Comparison of ENCODE assay signal across 2 cellular contexts in the genomic region with DNA sequence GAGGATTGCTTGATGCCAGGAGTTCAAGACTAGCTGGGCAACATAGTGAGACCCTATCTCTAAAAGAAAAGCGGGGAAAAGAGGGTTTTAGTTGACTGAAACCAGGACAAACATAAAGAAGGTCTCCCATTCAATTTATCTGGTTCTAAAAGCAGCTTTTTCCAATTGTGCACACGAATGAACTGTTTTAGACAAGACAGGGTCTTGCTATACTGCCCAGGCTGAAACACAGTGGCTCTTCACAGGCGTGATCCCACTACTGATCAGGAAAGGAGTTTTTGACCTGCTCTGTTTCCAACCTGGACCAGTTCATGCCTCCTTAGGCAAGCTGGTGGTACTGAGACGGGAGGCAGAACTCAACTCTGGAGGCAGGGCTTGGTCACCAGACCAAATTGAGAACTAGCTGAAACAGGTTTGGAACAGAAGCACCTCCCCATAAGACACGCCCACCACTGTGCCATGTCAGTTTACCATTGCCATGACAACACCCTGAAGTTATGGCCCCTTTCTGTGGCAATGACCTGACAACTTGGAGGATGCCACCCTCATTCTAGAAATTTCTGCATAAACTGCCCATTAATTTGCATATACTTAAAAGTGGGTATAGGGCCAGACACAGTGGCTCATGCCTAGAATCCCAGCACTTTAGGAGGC.
A peak's percentile ranks its signal among the peaks of the same experiment; 100 is the strongest.
TF ChIP-seq lines count a peak whose summit lies in the region.

No MANE protein-coding gene starts in this region.

TF ChIP-seq in HepG2, 621 proteins besides CTCF, POLR2A, EP300 and RAD21:
- TF ChIP-seq TMF1 (CRISPR knock-in tag; IDR thresholded peaks at IDR 0.05; ENCODE audit: low read depth) (no peak), ZBTB7B (CRISPR knock-in tag; IDR thresholded peaks at IDR 0.05) (no peak), CHD2 (IDR thresholded peaks at IDR 0.05; ENCODE audit: low read depth, low read length) (no peak), ZNF121 (CRISPR knock-in tag; IDR thresholded peaks at IDR 0.05) (peak; percentile 98), RFX5 (IDR thresholded peaks at IDR 0.05; ENCODE audit: low read depth, low read length) (no peak), NBN (conservative IDR thresholded peaks at IDR 0.05) (no peak), RFX3 (CRISPR knock-in tag; IDR thresholded peaks at IDR 0.05) (peak; percentile 78), IKZF1 (IDR thresholded peaks at IDR 0.05) (no peak), SOX6 (IDR thresholded peaks at IDR 0.05) (no peak), SOX6 (CRISPR knock-in tag; IDR thresholded peaks at IDR 0.05) (no peak), RFX1 (IDR thresholded peaks at IDR 0.05) (peak; percentile 63; the same call in 1 of the 2 replicates), SAP130 (CRISPR knock-in tag; IDR thresholded peaks at IDR 0.05; ENCODE audit: low read depth) (0 out of 2 replicates have a peak, but pooled peaks have one; percentile 21), MXI1 (IDR thresholded peaks at IDR 0.05; ENCODE audit: borderline replicate concordance, low read depth, low read length) (0 out of 3 replicates have a peak, but pooled peaks have one; percentile 34)
- TF ChIP-seq, protein P1, sequence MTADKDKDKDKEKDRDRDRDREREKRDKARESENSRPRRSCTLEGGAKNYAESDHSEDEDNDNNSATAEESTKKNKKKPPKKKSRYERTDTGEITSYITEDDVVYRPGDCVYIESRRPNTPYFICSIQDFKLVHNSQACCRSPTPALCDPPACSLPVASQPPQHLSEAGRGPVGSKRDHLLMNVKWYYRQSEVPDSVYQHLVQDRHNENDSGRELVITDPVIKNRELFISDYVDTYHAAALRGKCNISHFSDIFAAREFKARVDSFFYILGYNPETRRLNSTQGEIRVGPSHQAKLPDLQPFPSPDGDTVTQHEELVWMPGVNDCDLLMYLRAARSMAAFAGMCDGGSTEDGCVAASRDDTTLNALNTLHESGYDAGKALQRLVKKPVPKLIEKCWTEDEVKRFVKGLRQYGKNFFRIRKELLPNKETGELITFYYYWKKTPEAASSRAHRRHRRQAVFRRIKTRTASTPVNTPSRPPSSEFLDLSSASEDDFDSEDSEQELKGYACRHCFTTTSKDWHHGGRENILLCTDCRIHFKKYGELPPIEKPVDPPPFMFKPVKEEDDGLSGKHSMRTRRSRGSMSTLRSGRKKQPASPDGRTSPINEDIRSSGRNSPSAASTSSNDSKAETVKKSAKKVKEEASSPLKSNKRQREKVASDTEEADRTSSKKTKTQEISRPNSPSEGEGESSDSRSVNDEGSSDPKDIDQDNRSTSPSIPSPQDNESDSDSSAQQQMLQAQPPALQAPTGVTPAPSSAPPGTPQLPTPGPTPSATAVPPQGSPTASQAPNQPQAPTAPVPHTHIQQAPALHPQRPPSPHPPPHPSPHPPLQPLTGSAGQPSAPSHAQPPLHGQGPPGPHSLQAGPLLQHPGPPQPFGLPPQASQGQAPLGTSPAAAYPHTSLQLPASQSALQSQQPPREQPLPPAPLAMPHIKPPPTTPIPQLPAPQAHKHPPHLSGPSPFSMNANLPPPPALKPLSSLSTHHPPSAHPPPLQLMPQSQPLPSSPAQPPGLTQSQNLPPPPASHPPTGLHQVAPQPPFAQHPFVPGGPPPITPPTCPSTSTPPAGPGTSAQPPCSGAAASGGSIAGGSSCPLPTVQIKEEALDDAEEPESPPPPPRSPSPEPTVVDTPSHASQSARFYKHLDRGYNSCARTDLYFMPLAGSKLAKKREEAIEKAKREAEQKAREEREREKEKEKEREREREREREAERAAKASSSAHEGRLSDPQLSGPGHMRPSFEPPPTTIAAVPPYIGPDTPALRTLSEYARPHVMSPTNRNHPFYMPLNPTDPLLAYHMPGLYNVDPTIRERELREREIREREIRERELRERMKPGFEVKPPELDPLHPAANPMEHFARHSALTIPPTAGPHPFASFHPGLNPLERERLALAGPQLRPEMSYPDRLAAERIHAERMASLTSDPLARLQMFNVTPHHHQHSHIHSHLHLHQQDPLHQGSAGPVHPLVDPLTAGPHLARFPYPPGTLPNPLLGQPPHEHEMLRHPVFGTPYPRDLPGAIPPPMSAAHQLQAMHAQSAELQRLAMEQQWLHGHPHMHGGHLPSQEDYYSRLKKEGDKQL (CRISPR knock-in tag; IDR thresholded peaks at IDR 0.05; ENCODE audit: low read depth) = no peak
- TF ChIP-seq, protein P2, sequence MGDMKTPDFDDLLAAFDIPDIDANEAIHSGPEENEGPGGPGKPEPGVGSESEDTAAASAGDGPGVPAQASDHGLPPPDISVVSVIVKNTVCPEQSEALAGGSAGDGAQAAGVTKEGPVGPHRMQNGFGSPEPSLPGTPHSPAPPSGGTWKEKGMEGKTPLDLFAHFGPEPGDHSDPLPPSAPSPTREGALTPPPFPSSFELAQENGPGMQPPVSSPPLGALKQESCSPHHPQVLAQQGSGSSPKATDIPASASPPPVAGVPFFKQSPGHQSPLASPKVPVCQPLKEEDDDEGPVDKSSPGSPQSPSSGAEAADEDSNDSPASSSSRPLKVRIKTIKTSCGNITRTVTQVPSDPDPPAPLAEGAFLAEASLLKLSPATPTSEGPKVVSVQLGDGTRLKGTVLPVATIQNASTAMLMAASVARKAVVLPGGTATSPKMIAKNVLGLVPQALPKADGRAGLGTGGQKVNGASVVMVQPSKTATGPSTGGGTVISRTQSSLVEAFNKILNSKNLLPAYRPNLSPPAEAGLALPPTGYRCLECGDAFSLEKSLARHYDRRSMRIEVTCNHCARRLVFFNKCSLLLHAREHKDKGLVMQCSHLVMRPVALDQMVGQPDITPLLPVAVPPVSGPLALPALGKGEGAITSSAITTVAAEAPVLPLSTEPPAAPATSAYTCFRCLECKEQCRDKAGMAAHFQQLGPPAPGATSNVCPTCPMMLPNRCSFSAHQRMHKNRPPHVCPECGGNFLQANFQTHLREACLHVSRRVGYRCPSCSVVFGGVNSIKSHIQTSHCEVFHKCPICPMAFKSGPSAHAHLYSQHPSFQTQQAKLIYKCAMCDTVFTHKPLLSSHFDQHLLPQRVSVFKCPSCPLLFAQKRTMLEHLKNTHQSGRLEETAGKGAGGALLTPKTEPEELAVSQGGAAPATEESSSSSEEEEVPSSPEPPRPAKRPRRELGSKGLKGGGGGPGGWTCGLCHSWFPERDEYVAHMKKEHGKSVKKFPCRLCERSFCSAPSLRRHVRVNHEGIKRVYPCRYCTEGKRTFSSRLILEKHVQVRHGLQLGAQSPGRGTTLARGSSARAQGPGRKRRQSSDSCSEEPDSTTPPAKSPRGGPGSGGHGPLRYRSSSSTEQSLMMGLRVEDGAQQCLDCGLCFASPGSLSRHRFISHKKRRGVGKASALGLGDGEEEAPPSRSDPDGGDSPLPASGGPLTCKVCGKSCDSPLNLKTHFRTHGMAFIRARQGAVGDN (CRISPR knock-in tag; IDR thresholded peaks at IDR 0.05) = no peak
- TF ChIP-seq, protein P3, sequence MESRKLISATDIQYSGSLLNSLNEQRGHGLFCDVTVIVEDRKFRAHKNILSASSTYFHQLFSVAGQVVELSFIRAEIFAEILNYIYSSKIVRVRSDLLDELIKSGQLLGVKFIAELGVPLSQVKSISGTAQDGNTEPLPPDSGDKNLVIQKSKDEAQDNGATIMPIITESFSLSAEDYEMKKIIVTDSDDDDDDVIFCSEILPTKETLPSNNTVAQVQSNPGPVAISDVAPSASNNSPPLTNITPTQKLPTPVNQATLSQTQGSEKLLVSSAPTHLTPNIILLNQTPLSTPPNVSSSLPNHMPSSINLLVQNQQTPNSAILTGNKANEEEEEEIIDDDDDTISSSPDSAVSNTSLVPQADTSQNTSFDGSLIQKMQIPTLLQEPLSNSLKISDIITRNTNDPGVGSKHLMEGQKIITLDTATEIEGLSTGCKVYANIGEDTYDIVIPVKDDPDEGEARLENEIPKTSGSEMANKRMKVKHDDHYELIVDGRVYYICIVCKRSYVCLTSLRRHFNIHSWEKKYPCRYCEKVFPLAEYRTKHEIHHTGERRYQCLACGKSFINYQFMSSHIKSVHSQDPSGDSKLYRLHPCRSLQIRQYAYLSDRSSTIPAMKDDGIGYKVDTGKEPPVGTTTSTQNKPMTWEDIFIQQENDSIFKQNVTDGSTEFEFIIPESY (CRISPR knock-in tag; IDR thresholded peaks at IDR 0.05) = no peak

TF ChIP-seq in K562, 482 proteins besides CTCF, POLR2A, EP300 and RAD21:
- no peak for TF ChIP-seq BRD9 (IDR thresholded peaks at IDR 0.05; ENCODE audit: low read depth, partially characterized antibody)
- TF ChIP-seq MTA1 (IDR thresholded peaks at IDR 0.05; ENCODE audit: borderline replicate concordance) = no peak
- peak; percentile 91 for TF ChIP-seq ZNF121 (CRISPR knock-in tag; conservative IDR thresholded peaks at IDR 0.05)
- peak; percentile 68; the same call in 1 of the 2 replicates for TF ChIP-seq BCOR (IDR thresholded peaks at IDR 0.05)
- no peak for TF ChIP-seq MCM7 (IDR thresholded peaks at IDR 0.05)
- TF ChIP-seq MCM2 (IDR thresholded peaks at IDR 0.05; ENCODE audit: low read depth) = no peak
- TF ChIP-seq ZNF124 (CRISPR knock-in tag; IDR thresholded peaks at IDR 0.05) = no peak
- peak; percentile 90 for TF ChIP-seq RFX1 (IDR thresholded peaks at IDR 0.05)
- TF ChIP-seq CBX5 (IDR thresholded peaks at IDR 0.05; ENCODE audit: borderline replicate concordance, low read depth) = no peak
- TF ChIP-seq NFRKB (IDR thresholded peaks at IDR 0.05; ENCODE audit: low read depth) = no peak
- TF ChIP-seq BRCA1 (IDR thresholded peaks at IDR 0.05) = no peak
- TF ChIP-seq BRCA1 (CRISPR knock-in tag; IDR thresholded peaks at IDR 0.05) = no peak
- 0 out of 4 replicates have a peak, but pooled peaks of 1 of the 2 experiments have one; percentile 15 for TF ChIP-seq KDM1A (IDR thresholded peaks at IDR 0.05)
- TF ChIP-seq PRPF4 (IDR thresholded peaks at IDR 0.05; ENCODE audit: insufficient read depth, low read depth, low read length, poor library complexity, severe bottlenecking) = no peak
- peak in 1 of 3 experiments; percentile 30 for TF ChIP-seq YY1 (IDR thresholded peaks at IDR 0.05; ENCODE audit: borderline replicate concordance in 1 of 3, control insufficient read depth in 1 of 3, extremely low read depth in 1 of 3, insufficient read depth in 3 of 3, insufficient read length in 1 of 3, insufficient replicate concordance in 2 of 3, low read depth in 1 of 3, low read length in 2 of 3)
- TF ChIP-seq, protein P4, sequence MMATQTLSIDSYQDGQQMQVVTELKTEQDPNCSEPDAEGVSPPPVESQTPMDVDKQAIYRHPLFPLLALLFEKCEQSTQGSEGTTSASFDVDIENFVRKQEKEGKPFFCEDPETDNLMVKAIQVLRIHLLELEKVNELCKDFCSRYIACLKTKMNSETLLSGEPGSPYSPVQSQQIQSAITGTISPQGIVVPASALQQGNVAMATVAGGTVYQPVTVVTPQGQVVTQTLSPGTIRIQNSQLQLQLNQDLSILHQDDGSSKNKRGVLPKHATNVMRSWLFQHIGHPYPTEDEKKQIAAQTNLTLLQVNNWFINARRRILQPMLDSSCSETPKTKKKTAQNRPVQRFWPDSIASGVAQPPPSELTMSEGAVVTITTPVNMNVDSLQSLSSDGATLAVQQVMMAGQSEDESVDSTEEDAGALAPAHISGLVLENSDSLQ (IDR thresholded peaks at IDR 0.05) = peak; percentile 94
- TF ChIP-seq, protein P5, sequence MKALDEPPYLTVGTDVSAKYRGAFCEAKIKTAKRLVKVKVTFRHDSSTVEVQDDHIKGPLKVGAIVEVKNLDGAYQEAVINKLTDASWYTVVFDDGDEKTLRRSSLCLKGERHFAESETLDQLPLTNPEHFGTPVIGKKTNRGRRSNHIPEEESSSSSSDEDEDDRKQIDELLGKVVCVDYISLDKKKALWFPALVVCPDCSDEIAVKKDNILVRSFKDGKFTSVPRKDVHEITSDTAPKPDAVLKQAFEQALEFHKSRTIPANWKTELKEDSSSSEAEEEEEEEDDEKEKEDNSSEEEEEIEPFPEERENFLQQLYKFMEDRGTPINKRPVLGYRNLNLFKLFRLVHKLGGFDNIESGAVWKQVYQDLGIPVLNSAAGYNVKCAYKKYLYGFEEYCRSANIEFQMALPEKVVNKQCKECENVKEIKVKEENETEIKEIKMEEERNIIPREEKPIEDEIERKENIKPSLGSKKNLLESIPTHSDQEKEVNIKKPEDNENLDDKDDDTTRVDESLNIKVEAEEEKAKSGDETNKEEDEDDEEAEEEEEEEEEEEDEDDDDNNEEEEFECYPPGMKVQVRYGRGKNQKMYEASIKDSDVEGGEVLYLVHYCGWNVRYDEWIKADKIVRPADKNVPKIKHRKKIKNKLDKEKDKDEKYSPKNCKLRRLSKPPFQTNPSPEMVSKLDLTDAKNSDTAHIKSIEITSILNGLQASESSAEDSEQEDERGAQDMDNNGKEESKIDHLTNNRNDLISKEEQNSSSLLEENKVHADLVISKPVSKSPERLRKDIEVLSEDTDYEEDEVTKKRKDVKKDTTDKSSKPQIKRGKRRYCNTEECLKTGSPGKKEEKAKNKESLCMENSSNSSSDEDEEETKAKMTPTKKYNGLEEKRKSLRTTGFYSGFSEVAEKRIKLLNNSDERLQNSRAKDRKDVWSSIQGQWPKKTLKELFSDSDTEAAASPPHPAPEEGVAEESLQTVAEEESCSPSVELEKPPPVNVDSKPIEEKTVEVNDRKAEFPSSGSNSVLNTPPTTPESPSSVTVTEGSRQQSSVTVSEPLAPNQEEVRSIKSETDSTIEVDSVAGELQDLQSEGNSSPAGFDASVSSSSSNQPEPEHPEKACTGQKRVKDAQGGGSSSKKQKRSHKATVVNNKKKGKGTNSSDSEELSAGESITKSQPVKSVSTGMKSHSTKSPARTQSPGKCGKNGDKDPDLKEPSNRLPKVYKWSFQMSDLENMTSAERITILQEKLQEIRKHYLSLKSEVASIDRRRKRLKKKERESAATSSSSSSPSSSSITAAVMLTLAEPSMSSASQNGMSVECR (CRISPR knock-in tag; IDR thresholded peaks at IDR 0.05) = no peak
- TF ChIP-seq, protein P6, sequence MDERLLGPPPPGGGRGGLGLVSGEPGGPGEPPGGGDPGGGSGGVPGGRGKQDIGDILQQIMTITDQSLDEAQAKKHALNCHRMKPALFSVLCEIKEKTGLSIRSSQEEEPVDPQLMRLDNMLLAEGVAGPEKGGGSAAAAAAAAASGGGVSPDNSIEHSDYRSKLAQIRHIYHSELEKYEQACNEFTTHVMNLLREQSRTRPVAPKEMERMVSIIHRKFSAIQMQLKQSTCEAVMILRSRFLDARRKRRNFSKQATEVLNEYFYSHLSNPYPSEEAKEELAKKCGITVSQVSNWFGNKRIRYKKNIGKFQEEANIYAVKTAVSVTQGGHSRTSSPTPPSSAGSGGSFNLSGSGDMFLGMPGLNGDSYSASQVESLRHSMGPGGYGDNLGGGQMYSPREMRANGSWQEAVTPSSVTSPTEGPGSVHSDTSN (CRISPR knock-in tag; IDR thresholded peaks at IDR 0.05; ENCODE audit: low read depth) = no peak
- TF ChIP-seq, protein P6 (tag; conservative IDR thresholded peaks at IDR 0.05; ENCODE audit: low read depth) = peak; percentile 72
- no peak for TF ChIP-seq KHSRP (IDR thresholded peaks at IDR 0.05)
